In genomic region chr19:48598996-48599626, GRCh38 we compare ENCODE assay signal across 22 cellular contexts. TPM values are rescaled to one million over a fixed set of nuclear protein-coding genes. Genes with fewer than 3 reads are reported as not detected.
"Had no signal": no experiment of that assay in that cellular context is flagged by ENCODE, and none has a peak within 500 bp of the region (broad histone marks: within the 10 kb centered on the region; RNA-seq: fewer than 3 reads in every experiment).

No MANE protein-coding gene starts in this region.

- H3K27me3 Mint-ChIP-seq: stimulated activated naive CD8-positive, alpha-beta T cell treated with anti-CD3 and anti-CD28 coated beads, Interleukin-15, amount 100 ng/mL, for 72 hours had no signal

- H3K4me1 Mint-ChIP-seq: nephron had no signal

- DNase-seq: activated CD4-positive, alpha-beta T cell treated with anti-CD3 and anti-CD28 coated beads for 48 hours; activated CD4-positive, CD25-positive, alpha-beta regulatory T cell; activated CD8-positive, alpha-beta T cell treated with anti-CD3 and anti-CD28 coated beads, Interleukin-2, amount 10 ng/mL, durations not matched to agents 7 days and 5 days; activated T-cell treated with anti-CD3 and anti-CD28 coated beads, Interleukin-2, amount 50 U/mL, for 1 hour; effector memory CD4-positive, alpha-beta T cell; glutamatergic neuron; kidney glomerular epithelial cell; left ventricle myocardium superior; right lobe of liver; stimulated activated CD4-positive, alpha-beta T cell treated with anti-CD3 and anti-CD28 coated beads, Interleukin-1b, Interleukin-23, amount 100 ng/mL, for 48 hours; stimulated activated naive CD8-positive, alpha-beta T cell treated with anti-CD3 and anti-CD28 coated beads, Interleukin-15, amount 100 ng/mL, for 72 hours; tibial artery had no signal

- H3K9me3 ChIP-seq: right lobe of liver, tibial artery had no signal

- H3K4me3 ChIP-seq: hepatocyte, right lobe of liver, skin epidermis, tibial artery had no signal

- H3K36me3 ChIP-seq: right lobe of liver, tibial artery had no signal

- H3K4me1 ChIP-seq: right lobe of liver, tibial artery had no signal

- H3K27ac ChIP-seq: hepatocyte, right lobe of liver, skin epidermis, tibial artery had no signal

- H3K9me3 Mint-ChIP-seq: activated naive CD4-positive, alpha-beta T cell treated with anti-CD3 and anti-CD28 coated beads, Interleukin-2, amount 50 U/mL, for 72 hours; central memory CD8-positive, alpha-beta T cell; nephron; stimulated activated naive CD8-positive, alpha-beta T cell treated with anti-CD3 and anti-CD28 coated beads, Interleukin-15, amount 100 ng/mL, for 72 hours; T-helper 1 cell treated with Interleukin-12 subunit alpha and Interleukin-12 subunit beta and Interleukin-4 antibody, amounts not matched to agents 30 μg/mL and 1 μg/mL, for 36 hours had no signal

- H3K27ac Mint-ChIP-seq: activated naive CD4-positive, alpha-beta T cell treated with anti-CD3 and anti-CD28 coated beads, Interleukin-2, amount 50 U/mL, for 72 hours; nephron had no signal

- ATAC-seq: activated CD8-positive, alpha-beta T cell treated with anti-CD3 and anti-CD28 coated beads, Interleukin-2, amount 10 ng/mL, durations not matched to agents 7 days and 5 days; activated naive CD4-positive, alpha-beta T cell treated with anti-CD3 and anti-CD28 coated beads, Interleukin-2, amount 50 U/mL, for 72 hours; left ventricle myocardium superior; right lobe of liver; stimulated activated naive CD8-positive, alpha-beta T cell treated with anti-CD3 and anti-CD28 coated beads, Interleukin-15, amount 100 ng/mL, for 72 hours had no signal

- H3K36me3 Mint-ChIP-seq: activated naive CD4-positive, alpha-beta T cell treated with anti-CD3 and anti-CD28 coated beads, Interleukin-2, amount 50 U/mL, for 72 hours had no signal

- H3K4me3 Mint-ChIP-seq: activated CD8-positive, alpha-beta T cell treated with anti-CD3 and anti-CD28 coated beads, Interleukin-2, amount 10 ng/mL, durations not matched to agents 7 days and 5 days; central memory CD8-positive, alpha-beta T cell; nephron; stimulated activated naive CD8-positive, alpha-beta T cell treated with anti-CD3 and anti-CD28 coated beads, Interleukin-15, amount 100 ng/mL, for 72 hours; T-helper 1 cell treated with Interleukin-12 subunit alpha and Interleukin-12 subunit beta and Interleukin-4 antibody, amounts not matched to agents 30 μg/mL and 1 μg/mL, for 36 hours had no signal

RNA-seq across cellular contexts. Expression of gene SPACA4, which starts 7.4 kb away (rescaled TPM):
- total RNA-seq: activated CD8-positive, alpha-beta T cell treated with anti-CD3 and anti-CD28 coated beads, Interleukin-2, amount 10 ng/mL, durations not matched to agents 7 days and 5 days; activated naive CD4-positive, alpha-beta T cell treated with anti-CD3 and anti-CD28 coated beads, Interleukin-2, amount 50 U/mL, for 72 hours; astrocyte; dermis microvascular lymphatic vessel endothelial cell; frontal cortex; hepatocyte; left ventricle myocardium superior; right lobe of liver; urinary bladder had no signal
- polyA plus RNA-seq: urinary bladder had no signal

RNA-seq across cellular contexts. Expression of gene FAM83E, which starts 15.8 kb away (rescaled TPM):
- total RNA-seq: left ventricle myocardium superior had no signal
